Comparison of ENCODE assay signal across 8 cellular contexts in genomic region chr4:147683717-147684700, GRCh38. TPM values are rescaled to one million over a fixed set of nuclear protein-coding genes. Genes with fewer than 3 reads are reported as not detected.
DNase-seq lines count a peak whose midpoint lies in the region; ATAC-seq and TF ChIP-seq lines count a peak whose summit lies in the region.

Gene PRMT9, minus strand, starts transcription at chr4:147684163. Its CDS starts 176 bp downstream, at chr4:147683987.

- peaks cover 11% of the 10 kb centered on the region for H3K36me3 Mint-ChIP-seq in activated naive CD8-positive, alpha-beta T cell treated with anti-CD3 and anti-CD28 coated beads, Interleukin-2, amount 50 U/mL, for 24 hours (ENCODE audit: low read depth)

- peak within 1 kb of the TSS; percentile 93 for H3K4me3 Mint-ChIP-seq in activated naive CD8-positive, alpha-beta T cell treated with anti-CD3 and anti-CD28 coated beads, Interleukin-2, amount 50 U/mL, for 24 hours

- no peaks in the 10 kb centered on the region for H3K9me3 Mint-ChIP-seq in activated naive CD8-positive, alpha-beta T cell treated with anti-CD3 and anti-CD28 coated beads, Interleukin-2, amount 50 U/mL, for 24 hours

- H3K9me3 ChIP-seq in SU-DHL-6 (ENCODE audit: insufficient read depth, low read length) (no peaks in the 10 kb centered on the region), cardiac muscle cell (ENCODE audit: low read depth) (no peaks in the 10 kb centered on the region), parathyroid adenoma (ENCODE audit: control insufficient read depth, low read length) (no peaks in the 10 kb centered on the region), tibial nerve (no peaks in the 10 kb centered on the region)

- H3K36me3 ChIP-seq in SU-DHL-6 (ENCODE audit: low read length) (no peaks in the 10 kb centered on the region), cardiac muscle cell (no peaks in the 10 kb centered on the region), parathyroid adenoma (ENCODE audit: control insufficient read depth, insufficient read depth, low read length) (no peaks in the 10 kb centered on the region), tibial nerve (peaks cover 0 to 10% (median 0%) of the 10 kb centered on the region in 3 donors)

- H3F3A ChIP-seq in SU-DHL-6 (ENCODE audit: insufficient read depth): no peaks in the 10 kb centered on the region

- H4K20me1 ChIP-seq in SU-DHL-6 (ENCODE audit: low read depth, low read length): no peaks in the 10 kb centered on the region

- peak within 1 kb of the TSS; percentile 84 for H3K27ac ChIP-seq in SU-DHL-6 (ENCODE audit: low read depth, low read length)
- H3K27ac ChIP-seq in cardiac muscle cell: peak within 1 kb of the TSS; percentile 50
- H3K27ac ChIP-seq in parathyroid adenoma: peak within 1 kb of the TSS; percentile 83
- H3K27ac ChIP-seq in tibial nerve: peak within 1 kb of the TSS; percentile 76 to 97 (median 91)

- H3K27me3 Mint-ChIP-seq in activated naive CD8-positive, alpha-beta T cell treated with anti-CD3 and anti-CD28 coated beads, Interleukin-2, amount 50 U/mL, for 24 hours: peaks cover 5% of the 10 kb centered on the region

- H3K9me2 ChIP-seq in SU-DHL-6 (replicated peaks; ENCODE audit: insufficient read depth, low read length): no peaks in the 10 kb centered on the region

- H3K4me1 Mint-ChIP-seq in activated naive CD8-positive, alpha-beta T cell treated with anti-CD3 and anti-CD28 coated beads, Interleukin-2, amount 50 U/mL, for 24 hours: peaks cover 34% of the 10 kb centered on the region

- H3K27me3 ChIP-seq in SU-DHL-6 (ENCODE audit: low read length): no peaks in the 10 kb centered on the region
- no peaks in the 10 kb centered on the region for H3K27me3 ChIP-seq in cardiac muscle cell
- H3K27me3 ChIP-seq in parathyroid adenoma (ENCODE audit: control insufficient read depth, insufficient read depth, low read length): no peaks in the 10 kb centered on the region
- H3K27me3 ChIP-seq in tibial nerve: no peaks in the 10 kb centered on the region

- H2AFZ ChIP-seq in SU-DHL-6 (ENCODE audit: low read depth, low read length, severe bottlenecking) (peak within 1 kb of the TSS; percentile 100), parathyroid adenoma (peak within 1 kb of the TSS; percentile 89)

- H3K4me1 ChIP-seq in cardiac muscle cell (ENCODE audit: low read depth): peaks cover 9% of the 10 kb centered on the region
- H3K4me1 ChIP-seq in parathyroid adenoma: no peaks in the 10 kb centered on the region
- peaks cover 0 to 13% (median 2%) of the 10 kb centered on the region in 4 donors for H3K4me1 ChIP-seq in tibial nerve

- ATAC-seq in HG02588 (IDR thresholded peaks at IDR 0.05; ENCODE audit: unreplicated experiment): peak; percentile 99
- ATAC-seq in activated naive CD8-positive, alpha-beta T cell treated with anti-CD3 and anti-CD28 coated beads, Interleukin-2, amount 50 U/mL, for 24 hours: peak; percentile 100

- peak within 1 kb of the TSS; percentile 98 for H3K4me3 ChIP-seq in GM12864 (ENCODE audit: low read depth, low read length)
- H3K4me3 ChIP-seq in SU-DHL-6 (ENCODE audit: insufficient read depth, low read length, poor library complexity, severe bottlenecking): peak within 1 kb of the TSS; percentile 87
- H3K4me3 ChIP-seq in cardiac muscle cell: peak within 1 kb of the TSS; percentile 69
- peak within 1 kb of the TSS; percentile 62 for H3K4me3 ChIP-seq in parathyroid adenoma (ENCODE audit: low read depth, low read length)
- H3K4me3 ChIP-seq in tibial nerve: peak within 1 kb of the TSS; percentile 43 to 94 (median 76)

- peaks cover 34% of the 10 kb centered on the region for H3K79me2 ChIP-seq in SU-DHL-6 (ENCODE audit: insufficient read depth, low read length)
- H3K79me2 ChIP-seq in parathyroid adenoma: peaks cover 2% of the 10 kb centered on the region

- no peak for TF ChIP-seq CTCF in GM12864 (IDR thresholded peaks at IDR 0.05; ENCODE audit: low read depth, low read length, missing control alignments)
- no peak for TF ChIP-seq CTCF in SU-DHL-6 (IDR thresholded peaks at IDR 0.05; ENCODE audit: insufficient read depth, low read length, poor library complexity, severe bottlenecking)
- TF ChIP-seq CTCF in cardiac muscle cell (IDR thresholded peaks at IDR 0.05; ENCODE audit: low read depth, low read length): no peak
- TF ChIP-seq CTCF in parathyroid adenoma (IDR thresholded peaks at IDR 0.05): no peak
- TF ChIP-seq CTCF in tibial nerve (IDR thresholded peaks at IDR 0.05): no peak

- DNase-seq in GM12864 (ENCODE audit: low read depth) (peak; percentile 65), NCI-H1048 (lab: John Stamatoyannopoulos, UW) (peak; percentile 72), cardiac muscle cell (ENCODE audit: low read depth in 1 of 2, low spot score in 1 of 2) (peak; percentile 92 to 96), tibial nerve (ENCODE audit: low spot score in 2 of 2) (peak; percentile 79)
- DNase-seq in activated naive CD8-positive, alpha-beta T cell treated with anti-CD3 and anti-CD28 coated beads, Interleukin-2, amount 50 U/mL, for 24 hours: peak; percentile 91

- peak; percentile 75 to 90 for TF ChIP-seq POLR2A in tibial nerve (IDR thresholded peaks at IDR 0.05)

- H3K9ac ChIP-seq in SU-DHL-6 (ENCODE audit: low read length): peak within 1 kb of the TSS; percentile 72
- H3K9ac ChIP-seq in parathyroid adenoma: no peak within 1 kb of the TSS

- WGBS in tibial nerve, 2 donors: 0% methylated on average over 68 to 69 of the region's 69 CpGs

- H3K27ac Mint-ChIP-seq in activated naive CD8-positive, alpha-beta T cell treated with anti-CD3 and anti-CD28 coated beads, Interleukin-2, amount 50 U/mL, for 24 hours: peak within 1 kb of the TSS; percentile 92

- TF ChIP-seq EP300 in tibial nerve (IDR thresholded peaks at IDR 0.05): peak; percentile 96 to 99

- H3K4me2 ChIP-seq in SU-DHL-6 (ENCODE audit: low read depth, low read length, poor library complexity, severe bottlenecking): peak within 1 kb of the TSS; percentile 100
- H3K4me2 ChIP-seq in parathyroid adenoma (ENCODE audit: low read length): peak within 1 kb of the TSS; percentile 80

RNA-seq across cellular contexts. Expression of gene PRMT9, which starts in this region (rescaled TPM):
- total RNA-seq in cardiac muscle cell (7.3 and 9.1 TPM in 2 replicates), tibial nerve (10 to 100 TPM in 1 of 4 donors, 1 to 10 TPM in 3; 5.9 to 11.1 (median 6.9) TPM)
- polyA plus RNA-seq in cardiac muscle cell: 7.7 and 11.0 TPM in 2 replicates

Comparison
In these comparisons a context has a peak if more than half of its experiments do, and no peak if none do; other contexts are left out.
1. Peak in every context shown above with its lines: DNase-seq, ATAC-seq, H3K4me3 ChIP-seq and H3K27ac ChIP-seq.